Comparison of ENCODE assay signal across 20 cellular contexts in genomic region chr5:81334304-81335061, GRCh38. TPM values are rescaled to one million over a fixed set of nuclear protein-coding genes. Genes with fewer than 3 reads are reported as not detected.
DNase-seq lines count a peak whose midpoint lies in the region; ATAC-seq, FAIRE-seq and TF ChIP-seq lines count a peak whose summit lies in the region.
"Had no signal": no experiment of that assay in that cellular context is flagged by ENCODE, and none has a peak within 500 bp of the region (broad histone marks: within the 10 kb centered on the region; RNA-seq: fewer than 3 reads in every experiment).

No MANE protein-coding gene starts in this region.

- no peak for TF ChIP-seq CTCF in CD8-positive, alpha-beta T cell (IDR thresholded peaks at IDR 0.05)
- TF ChIP-seq CTCF in K562 (IDR thresholded peaks at IDR 0.05 in 2 of 3, conservative IDR thresholded peaks at IDR 0.05 in 1 of 3; ENCODE audit: insufficient read depth in 2 of 3, low read depth in 1 of 3, low read length in 3 of 3), result no peak
- TF ChIP-seq CTCF in left ventricle myocardium inferior (IDR thresholded peaks at IDR 0.05; ENCODE audit: borderline replicate concordance), result no peak
- no peak for TF ChIP-seq CTCF in GM20000 (IDR thresholded peaks at IDR 0.05; ENCODE audit: extremely low read depth, missing control alignments)

- intact Hi-C loops in CD8-positive, alpha-beta T cell (cut with DNase I, micrococcal nuclease), result no loop called here
- intact Hi-C loops in K562 (cut with micrococcal nuclease) (no loop called here), left ventricle myocardium inferior (cut with micrococcal nuclease) (no loop called here)

- 13% methylated on average over 14 of the region's 14 CpGs for WGBS in K562 (ENCODE audit: insufficient coverage, low coverage, missing lambda C conversion rate)

- peak overlapping the region; percentile 64 for H2AFZ ChIP-seq in K562 (ENCODE audit: low read depth, low read length)

- CTCF ChIA-PET in CD8-positive, alpha-beta T cell (lab: Charles Lee), result no interaction called here
- CTCF ChIA-PET in K562 (lab: Yijun Ruan, JAX; ENCODE audit: low intra/inter-chr PET ratio), result no interaction called here

- peaks cover 2% of the 10 kb centered on the region for H3K9me3 Mint-ChIP-seq in CD8-positive, alpha-beta T cell

- BruUV-seq in K562 (replicated peaks; lab: Mats Ljungman, UMichigan), result no TSS peak

- TF ChIP-seq RAD21 in K562 (CRISPR knock-in tag; conservative IDR thresholded peaks at IDR 0.05 in 1 of 2, IDR thresholded peaks at IDR 0.05 in 1 of 2), result no peak

- no peaks in the 10 kb centered on the region for H3K36me3 Mint-ChIP-seq in CD8-positive, alpha-beta T cell

- H3K79me2 ChIP-seq in K562 (ENCODE audit: control insufficient read depth, insufficient read depth, low read length), result no peaks in the 10 kb centered on the region

- H4K20me1 ChIP-seq in K562 (replicated peaks; ENCODE audit: control insufficient read depth, insufficient read depth, low read length), result no peaks in the 10 kb centered on the region

- H3K4me1 ChIP-seq in CD8-positive, alpha-beta T cell (ENCODE audit: insufficient read depth, low read length), result no peaks in the 10 kb centered on the region
- no peaks in the 10 kb centered on the region; a peak in 2 of 5 replicates for H3K4me1 ChIP-seq in K562 (replicated peaks in 1 of 2; ENCODE audit: control insufficient read depth in 2 of 2, insufficient read depth in 2 of 2, low read length in 2 of 2)
- H3K4me1 ChIP-seq in left ventricle myocardium inferior, result no peaks in the 10 kb centered on the region
- H3K4me1 ChIP-seq: testis had no signal

- ATAC-seq in CD8-positive, alpha-beta T cell, result no peak
- ATAC-seq in K562, result peak; percentile 91
- ATAC-seq in GM19395 (IDR thresholded peaks at IDR 0.05; ENCODE audit: unreplicated experiment), result no peak
- ATAC-seq: PC-3, SK-N-SH treated with all-trans-retinoic acid at 6 μM for 48 hours had no signal

- H3K27ac ChIP-seq in CD8-positive, alpha-beta T cell (ENCODE audit: low read depth, low read length), result no peak overlapping the region
- no peak overlapping the region for H3K27ac ChIP-seq in K562 (ENCODE audit: extremely low read depth, low read depth, low read length)
- no peak overlapping the region for H3K27ac ChIP-seq in left ventricle myocardium inferior (replicated peaks)
- H3K27ac ChIP-seq: testis had no signal

- no peaks in the 10 kb centered on the region for H3K4me1 Mint-ChIP-seq in CD8-positive, alpha-beta T cell (ENCODE audit: low read depth)

- H3K9me3 ChIP-seq in CD8-positive, alpha-beta T cell (ENCODE audit: low read length), result no peaks in the 10 kb centered on the region
- no peaks in the 10 kb centered on the region for H3K9me3 ChIP-seq in K562 (replicated peaks; ENCODE audit: control insufficient read depth, insufficient read depth, low read depth, low read length)
- H3K9me3 ChIP-seq in left ventricle myocardium inferior (replicated peaks), result no peaks in the 10 kb centered on the region
- H3K9me3 ChIP-seq: testis had no signal

- H3K9ac ChIP-seq in K562 (ENCODE audit: insufficient read depth in 1 of 2, low read depth in 2 of 2, low read length in 2 of 2), result no peak overlapping the region

- no peak overlapping the region for H3K27ac Mint-ChIP-seq in CD8-positive, alpha-beta T cell

- POLR2A ChIA-PET in CD8-positive, alpha-beta T cell (lab: Charles Lee), result no interaction called here
- POLR2A ChIA-PET in K562 (lab: Yijun Ruan, JAX), result no interaction called here

- H3K4me3 Mint-ChIP-seq in CD8-positive, alpha-beta T cell, result peak overlapping the region; percentile 22

- TF ChIP-seq EP300 in K562 (IDR thresholded peaks at IDR 0.05; ENCODE audit: low read length), result no peak

- DNase-seq in CD8-positive, alpha-beta T cell, result no peak
- DNase-seq in NCI-H524 (lab: John Stamatoyannopoulos, UW), result peak; percentile 76 to 90
- DNase-seq in K562 (ENCODE audit: extremely low read depth in 1 of 4, low spot score in 3 of 4), result peak in 2 of 4 experiments; percentile 17 to 38
- no peak for DNase-seq in left ventricle myocardium inferior
- DNase-seq in activated CD4-positive, alpha-beta T cell treated with anti-CD3 and anti-CD28 coated beads, Interleukin-2, amount 50 U/mL, for 48 hours, result no peak
- no peak for DNase-seq in GM20000 (ENCODE audit: low spot score)
- DNase-seq in NCI-H1417 treated with DMSO at 0.1 percent for 48 hours (lab: John Stamatoyannopoulos, UW), result no peak
- DNase-seq: activated CD4-positive, alpha-beta T cell treated with anti-CD3 and anti-CD28 coated beads, Interleukin-2, amount 50 U/mL, for 4 hours; activated naive CD4-positive, alpha-beta T cell treated with Interleukin-2 at 50 U/mL for 16 hours; dermis blood vessel endothelial cell; NCI-H146; NCI-H446 treated with DMSO at 0.1 percent for 48 hours; nucleus accumbens; PC-3; stimulated activated CD4-positive, alpha-beta T cell treated with anti-CD3 and anti-CD28 coated beads, Interleukin-4, amount 100 ng/mL, for 24 hours; testis had no signal

- no peaks in the 10 kb centered on the region for H3K27me3 Mint-ChIP-seq in CD8-positive, alpha-beta T cell (ENCODE audit: low read depth)

- no peaks in the 10 kb centered on the region for H3K9me1 ChIP-seq in K562 (ENCODE audit: control insufficient read depth, insufficient read depth, low read length)

- H3K27me3 ChIP-seq in CD8-positive, alpha-beta T cell (ENCODE audit: insufficient read depth, low read length), result no peaks in the 10 kb centered on the region
- H3K27me3 ChIP-seq in K562 (ENCODE audit: control insufficient read depth in 2 of 2, insufficient read depth in 2 of 2, low read length in 2 of 2) (peaks cover 3 to 12% of the 10 kb centered on the region in 2 experiments; a peak in 3 of 5 replicates), left ventricle myocardium inferior (ENCODE audit: low read depth) (no peaks in the 10 kb centered on the region)
- H3K27me3 ChIP-seq: testis had no signal

- no peak for TF ChIP-seq POLR2A in K562 (conservative IDR thresholded peaks at IDR 0.05)

- H3K4me3 ChIP-seq in CD8-positive, alpha-beta T cell (ENCODE audit: low read depth, low read length), result no peak overlapping the region
- H3K4me3 ChIP-seq in K562 (no peak overlapping the region), left ventricle myocardium inferior (peak overlapping the region; percentile 52)
- H3K4me3 ChIP-seq: testis had no signal

- in situ Hi-C loops in K562 (cut with MboI), result no loop called here

- H3K36me3 ChIP-seq in CD8-positive, alpha-beta T cell (ENCODE audit: insufficient read depth, low read length), result no peaks in the 10 kb centered on the region
- H3K36me3 ChIP-seq in K562 (ENCODE audit: control insufficient read depth, insufficient read depth, low read length), result no peaks in the 10 kb centered on the region
- no peaks in the 10 kb centered on the region for H3K36me3 ChIP-seq in left ventricle myocardium inferior

- H3K4me2 ChIP-seq in K562 (ENCODE audit: insufficient read depth, low read length), result peak overlapping the region; percentile 28

- no peak for FAIRE-seq in K562 (lab: Jason Lieb, UNC)

RNA-seq across cellular contexts. Expression of gene ZCCHC9, which starts 33.1 kb away (rescaled TPM):
- total RNA-seq in CD8-positive, alpha-beta T cell, result 10 to 100 TPM; 14.6 to 15.3 TPM
- total RNA-seq in K562 (2011; cell fraction: chromatin; rRNA removed; ENCODE audit: low replicate concordance), result 8.7 and 32.5 TPM in 2 replicates
- total RNA-seq in K562 (2011; cell fraction: nucleolus; rRNA removed), result 7.7 and 13.0 TPM in 2 replicates
- 16.9 and 28.4 TPM in 2 replicates for total RNA-seq in K562 (2011; cell fraction: nucleoplasm; rRNA removed)
- total RNA-seq in K562 (2014; rRNA removed) (35.9 and 43.2 TPM in 2 replicates), K562 (2014; rRNA removed; fragmentation: Illumina TruSeq; extraction: Trizol) (62.6 and 68.0 TPM in 2 replicates), K562 (2015; rRNA removed; fragmentation: Illumina TruSeq; extraction: Trizol) (54.8 and 59.9 TPM in 2 replicates), K562 (2021) (40.3 and 42.0 TPM in 2 replicates), left ventricle myocardium inferior (8.9 TPM)
- polyA plus RNA-seq in K562 (2011; rRNA removed) (43.9 and 48.7 TPM in 2 replicates), K562 (2014; fragmentation: Illumina TruSeq; extraction: Trizol) (62.3 and 74.7 TPM in 2 replicates), K562 (2014; fragmentation: Nextera tagmentation; extraction: Ambion mirVana) (10 to 100 TPM; 77.1 to 95.3 TPM), K562 (2014; rRNA removed) (48.7 and 49.4 TPM in 2 replicates)
- 7.1 and 18.8 TPM in 2 replicates for polyA plus RNA-seq in K562 (2011; cell fraction: cytosol; rRNA removed)
- 12.7 and 20.7 TPM in 2 replicates for polyA plus RNA-seq in K562 (2011; cell fraction: nucleus; rRNA removed)
- 42.0 and 45.6 TPM in 2 replicates for polyA plus RNA-seq in K562 (2012)
- 24.1 and 26.9 TPM in 2 replicates for polyA minus RNA-seq in K562 (2011; rRNA and poly(A)+ RNA removed)
- polyA minus RNA-seq in K562 (2011; cell fraction: cytosol; rRNA and poly(A)+ RNA removed), result 9.7 and 12.5 TPM in 2 replicates
- polyA minus RNA-seq in K562 (2011; cell fraction: nucleus; rRNA and poly(A)+ RNA removed), result 8.8 and 15.1 TPM in 2 replicates

RNA-seq across cellular contexts. Expression of gene ACOT12, which starts 59.5 kb away (rescaled TPM):
- total RNA-seq in CD8-positive, alpha-beta T cell, result not detected
- total RNA-seq in K562 (2011; cell fraction: chromatin; rRNA removed; ENCODE audit: low replicate concordance), result not detected in 2 replicates
- not detected in 2 replicates for total RNA-seq in K562 (2011; cell fraction: nucleolus; rRNA removed)
- total RNA-seq in K562 (2011; cell fraction: nucleoplasm; rRNA removed), result not detected in 2 replicates
- total RNA-seq in K562 (2014; rRNA removed), result not detected in 2 replicates
- total RNA-seq in K562 (2014; rRNA removed; fragmentation: Illumina TruSeq; extraction: Trizol), result not detected in 2 replicates
- not detected in 2 replicates for total RNA-seq in K562 (2015; rRNA removed; fragmentation: Illumina TruSeq; extraction: Trizol)
- not detected in 2 replicates for total RNA-seq in K562 (2021)
- not detected in 2 replicates for polyA plus RNA-seq in K562 (2011; rRNA removed)
- polyA plus RNA-seq in K562 (2011; cell fraction: cytosol; rRNA removed), result not detected in 2 replicates
- not detected in 2 replicates for polyA plus RNA-seq in K562 (2011; cell fraction: nucleus; rRNA removed)
- not detected in 2 replicates for polyA plus RNA-seq in K562 (2012)
- polyA plus RNA-seq in K562 (2014; fragmentation: Illumina TruSeq; extraction: Trizol), result not detected in 2 replicates
- not detected for polyA plus RNA-seq in K562 (2014; fragmentation: Nextera tagmentation; extraction: Ambion mirVana)
- 0.03 TPM in 1 of 2 replicates, not detected in the other for polyA plus RNA-seq in K562 (2014; rRNA removed)
- polyA minus RNA-seq in K562 (2011; rRNA and poly(A)+ RNA removed), result not detected in 2 replicates
- polyA minus RNA-seq in K562 (2011; cell fraction: cytosol; rRNA and poly(A)+ RNA removed), result not detected in 2 replicates
- polyA minus RNA-seq in K562 (2011; cell fraction: nucleus; rRNA and poly(A)+ RNA removed), result not detected in 2 replicates
- not detected for total RNA-seq in left ventricle myocardium inferior
- total RNA-seq: dermis blood vessel endothelial cell, epithelial cell of proximal tubule, HT-29, PC-3 had no signal

Comparison
In these comparisons a context has a peak if more than half of its experiments do, and no peak if none do; other contexts are left out.
1. DNase-seq: peak in NCI-H524 (2 of 2); none in CD8-positive, alpha-beta T cell (0 of 7), left ventricle myocardium inferior (single experiment), activated CD4-positive, alpha-beta T cell treated with anti-CD3 and anti-CD28 coated beads, Interleukin-2, amount 50 U/mL, for 48 hours (0 of 2), GM20000 (single experiment) and NCI-H1417 treated with DMSO at 0.1 percent for 48 hours (single experiment).